ENCODE assay signal across 15 cellular contexts in genomic region chr1:68324316-68324715, GRCh38.
A peak's percentile ranks its signal among the peaks of the same experiment; 100 is the strongest.
DNase-seq lines count a peak whose midpoint lies in the region; ATAC-seq, FAIRE-seq and TF ChIP-seq lines count a peak whose summit lies in the region.
"Had no signal": no experiment of that assay in that cellular context is flagged by ENCODE, and none has a peak within 500 bp of the region (broad histone marks: within the 10 kb centered on the region; RNA-seq: fewer than 3 reads in every experiment).

No MANE protein-coding gene starts in this region.

- TF ChIP-seq POLR2A in esophagus muscularis mucosa (IDR thresholded peaks at IDR 0.05; ENCODE audit: low read depth) (no peak), transverse colon (IDR thresholded peaks at IDR 0.05) (no peak), suprapubic skin (IDR thresholded peaks at IDR 0.05) (no peak)

- WGBS in esophagus muscularis mucosa: 94% methylated on average over 2 of the region's 2 CpGs
- WGBS in transverse colon (ENCODE audit: low coverage in 1 of 2), 2 donors: 83% methylated on average over 2 of the region's 2 CpGs; no CpG with 5 or more reads in 1 of the 2 donors
- 92% methylated on average over 2 of the region's 2 CpGs for WGBS in suprapubic skin

- H3K36me3 ChIP-seq in esophagus muscularis mucosa: no peaks in the 10 kb centered on the region
- no peaks in the 10 kb centered on the region for H3K36me3 ChIP-seq in muscle layer of colon (ENCODE audit: insufficient read depth, low read length)
- no peaks in the 10 kb centered on the region for H3K36me3 ChIP-seq in transverse colon
- no peaks in the 10 kb centered on the region for H3K36me3 ChIP-seq in suprapubic skin
- H3K36me3 ChIP-seq: BLaER1 treated with 17β-estradiol and CSF1 and Interleukin-3, amounts not matched to agents 10 nM and 100 nM had no signal

- TF ChIP-seq CTCF in esophagus muscularis mucosa (IDR thresholded peaks at IDR 0.05): no peak
- TF ChIP-seq CTCF in transverse colon (IDR thresholded peaks at IDR 0.05): no peak
- TF ChIP-seq CTCF in foreskin fibroblast (IDR thresholded peaks at IDR 0.05; ENCODE audit: low read depth, low read length): no peak
- TF ChIP-seq CTCF in suprapubic skin (IDR thresholded peaks at IDR 0.05): no peak

- in situ Hi-C loops in transverse colon (cut with MboI; ENCODE audit: low pct_ligation_motif_present in 1 of 4, low pct_unique_long_range_greater_than_20kb in 1 of 4, low sequenced_read_pairs in 3 of 4): loop anchor here in 2 of 4 donors (10.0 kb wide), 2 partner anchors 200 to 210 kb away; no protein-coding TSS in a partner anchor

- H3K4me3 ChIP-seq in esophagus muscularis mucosa (no peak overlapping the region), muscle layer of colon (ENCODE audit: low read depth in 1 of 2, low read length in 2 of 2) (no peak overlapping the region), transverse colon (no peak overlapping the region), foreskin fibroblast (ENCODE audit: low read depth in 1 of 2, low read length in 2 of 2) (no peak overlapping the region), suprapubic skin (no peak overlapping the region)
- H3K4me3 ChIP-seq: BLaER1 treated with 17β-estradiol and CSF1 and Interleukin-3, amounts not matched to agents 10 nM and 100 nM had no signal

- no peak overlapping the region for H3K9ac ChIP-seq in muscle layer of colon (ENCODE audit: low read length)
- H3K9ac ChIP-seq: BLaER1 treated with 17β-estradiol and CSF1 and Interleukin-3, amounts not matched to agents 10 nM and 100 nM had no signal

- intact Hi-C loops in esophagus muscularis mucosa (cut with DNase I): loop anchor here (5.0 kb wide), 1 partner anchor 92 kb away; the partner anchor contains the start of gene WLS
- intact Hi-C loops in transverse colon (cut with DNase I; ENCODE audit: low total_unique reads): loop anchor here (10.0 kb wide), 1 partner anchor 90 kb away; the partner anchor contains the start of gene WLS

- ATAC-seq in HG03354 (IDR thresholded peaks at IDR 0.05; ENCODE audit: poor library complexity, severe bottlenecking, unreplicated experiment): no peak
- ATAC-seq: CD8-positive, alpha-beta T cell had no signal

- peak overlapping the region in 3 of 4 donors; percentile 72 to 78 (median 78) for H3K27ac ChIP-seq in esophagus muscularis mucosa (replicated peaks in 1 of 4)
- H3K27ac ChIP-seq in muscle layer of colon (ENCODE audit: low read depth, low read length): peak overlapping the region; percentile 73
- peak overlapping the region in 3 of 4 donors; percentile 33 to 67 (median 64) for H3K27ac ChIP-seq in transverse colon
- H3K27ac ChIP-seq in suprapubic skin: no peak overlapping the region
- H3K27ac ChIP-seq: 22Rv1; BLaER1 treated with 17β-estradiol and CSF1 and Interleukin-3, amounts not matched to agents 10 nM and 100 nM had no signal

- DNase-seq in esophagus muscularis mucosa (ENCODE audit: extremely low spot score) (no peak), transverse colon (no peak), foreskin fibroblast (no peak), suprapubic skin (ENCODE audit: low spot score in 2 of 2) (no peak)
- DNase-seq: Calu3; CD8-positive, alpha-beta T cell; DMS79 treated with DMSO at 0.1 percent for 48 hours; GF-D8; GOT3; H7 had no signal

- peak; percentile 91 for FAIRE-seq in A204.1 (lab: Jason Lieb, UNC)

- H3K4me1 ChIP-seq in esophagus muscularis mucosa (peaks cover 5 to 78% (median 56%) of the 10 kb centered on the region in 4 donors), muscle layer of colon (ENCODE audit: insufficient read depth, low read length) (peaks cover 36% of the 10 kb centered on the region), transverse colon (peaks cover 0 to 7% (median 2%) of the 10 kb centered on the region in 4 donors), suprapubic skin (peaks cover 9% of the 10 kb centered on the region)

- TF ChIP-seq EP300 in esophagus muscularis mucosa (IDR thresholded peaks at IDR 0.05): no peak
- no peak for TF ChIP-seq EP300 in transverse colon (IDR thresholded peaks at IDR 0.05; ENCODE audit: low read depth)
- no peak for TF ChIP-seq EP300 in suprapubic skin (IDR thresholded peaks at IDR 0.05)

- H3K27me3 ChIP-seq in esophagus muscularis mucosa: no peaks in the 10 kb centered on the region
- H3K27me3 ChIP-seq in muscle layer of colon (ENCODE audit: control insufficient read depth in 1 of 2, insufficient read depth in 2 of 2, low read length in 2 of 2): no peaks in the 10 kb centered on the region
- no peaks in the 10 kb centered on the region for H3K27me3 ChIP-seq in transverse colon
- H3K27me3 ChIP-seq in suprapubic skin: no peaks in the 10 kb centered on the region
- H3K27me3 ChIP-seq: BLaER1 treated with 17β-estradiol and CSF1 and Interleukin-3, amounts not matched to agents 10 nM and 100 nM had no signal

- H3K9me3 ChIP-seq in esophagus muscularis mucosa (no peaks in the 10 kb centered on the region), muscle layer of colon (ENCODE audit: low read length) (no peaks in the 10 kb centered on the region), transverse colon (no peaks in the 10 kb centered on the region), suprapubic skin (no peaks in the 10 kb centered on the region)
